9 cellular contexts compared by ENCODE assay signal in the genomic region with DNA sequence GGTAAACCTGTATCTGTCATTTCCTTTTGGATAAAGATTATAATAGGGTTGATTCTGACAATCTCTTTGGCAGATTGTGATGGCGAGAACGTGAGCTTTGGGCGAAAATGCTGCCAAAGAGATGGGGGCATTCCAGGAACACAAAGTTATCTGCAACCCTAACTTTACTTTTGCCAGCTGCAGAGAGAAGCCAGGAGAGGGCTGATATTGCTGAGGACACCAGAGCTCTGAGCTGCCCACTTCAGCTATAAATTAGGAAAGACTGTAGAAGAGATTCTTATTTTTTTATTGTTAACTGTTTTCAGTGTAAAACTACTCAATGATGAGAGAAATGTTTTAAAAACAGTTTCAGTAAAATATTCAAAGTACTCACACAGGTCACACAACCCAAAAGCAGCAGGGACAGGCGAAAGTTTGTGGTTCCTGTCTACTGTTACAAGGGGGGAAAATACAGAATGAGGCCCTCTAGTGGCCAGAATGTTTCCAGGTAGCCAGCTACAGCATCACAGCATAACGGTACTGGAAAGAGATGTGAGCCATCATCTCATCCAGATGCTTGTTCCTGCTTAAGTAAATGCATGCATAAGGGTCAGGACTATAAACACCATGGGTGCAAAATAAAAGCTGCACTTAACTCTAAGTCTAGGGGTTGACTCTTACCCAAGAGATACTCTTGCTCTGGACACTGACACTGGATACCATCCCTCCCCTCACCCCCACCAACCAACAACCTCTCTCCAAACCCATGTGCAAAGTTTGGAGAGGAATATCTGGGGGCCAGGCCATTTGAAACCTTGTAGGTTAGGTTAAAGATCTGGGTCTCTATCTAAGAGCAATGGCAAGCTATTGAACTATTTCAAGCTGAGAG.
DNase-seq lines count a peak whose midpoint lies in the region; ATAC-seq and TF ChIP-seq lines count a peak whose summit lies in the region.
"Had no signal": no experiment of that assay in that cellular context is flagged by ENCODE, and none has a peak within 500 bp of the region (broad histone marks: within the 10 kb centered on the region; RNA-seq: fewer than 3 reads in every experiment).

No MANE protein-coding gene starts in this region.

- H2BK12ac ChIP-seq in mesenchymal stem cell (ENCODE audit: low read length in 2 of 2): no peak overlapping the region

- H2BK15ac ChIP-seq in mesenchymal stem cell (ENCODE audit: low read depth, poor library complexity, severe bottlenecking): no peak overlapping the region

- H3K4me2 ChIP-seq in MM.1S (ENCODE audit: low read depth, low read length): no peak overlapping the region
- no peak overlapping the region for H3K4me2 ChIP-seq in mesenchymal stem cell (ENCODE audit: low read length, poor library complexity, severe bottlenecking)

- H4K20me1 ChIP-seq in MM.1S (ENCODE audit: insufficient read depth, low read length): no peaks in the 10 kb centered on the region

- H3K4me3 ChIP-seq in BE2C (ENCODE audit: low read depth, low read length): no peak overlapping the region
- H3K4me3 ChIP-seq in MM.1S (ENCODE audit: low read length): no peak overlapping the region
- no peak overlapping the region for H3K4me3 ChIP-seq in body of pancreas
- no peak overlapping the region for H3K4me3 ChIP-seq in mesenchymal stem cell (ENCODE audit: insufficient read depth in 1 of 2, low read depth in 1 of 2, low read length in 2 of 2)
- H3K4me3 ChIP-seq: tibial nerve had no signal

- H3K79me2 ChIP-seq in MM.1S (ENCODE audit: low read length): no peaks in the 10 kb centered on the region

- H3K4me1 ChIP-seq in BE2C (no peaks in the 10 kb centered on the region), MM.1S (ENCODE audit: low read length) (no peaks in the 10 kb centered on the region), body of pancreas (no peaks in the 10 kb centered on the region), mesenchymal stem cell (ENCODE audit: control insufficient read depth, insufficient read depth, low read depth, low read length) (no peaks in the 10 kb centered on the region)
- H3K4me1 ChIP-seq: tibial nerve had no signal

- peak; percentile 10 for DNase-seq in BE2C
- peak; percentile 51 for DNase-seq in MM.1S
- peak; percentile 41 to 58 (median 50) for DNase-seq in body of pancreas
- peak; percentile 22 for DNase-seq in mesenchymal stem cell
- DNase-seq in DMS79 (lab: John Stamatoyannopoulos, UW): no peak
- no peak for DNase-seq in activated gamma-delta T cell (lab: John Stamatoyannopoulos, UW)

- H3K36me3 ChIP-seq in BE2C: no peaks in the 10 kb centered on the region
- no peaks in the 10 kb centered on the region for H3K36me3 ChIP-seq in MM.1S (replicated peaks; ENCODE audit: insufficient read depth, low read length)
- H3K36me3 ChIP-seq in body of pancreas (replicated peaks in 1 of 2; ENCODE audit: insufficient read depth in 1 of 2, low read depth in 2 of 2): no peaks in the 10 kb centered on the region
- no peaks in the 10 kb centered on the region for H3K36me3 ChIP-seq in mesenchymal stem cell (ENCODE audit: control insufficient read depth in 1 of 2, insufficient read depth in 2 of 2, low read depth in 1 of 2, low read length in 2 of 2)
- H3K36me3 ChIP-seq: tibial nerve had no signal

- ATAC-seq in HG02571 (IDR thresholded peaks at IDR 0.05; ENCODE audit: unreplicated experiment): peak; percentile 80
- peak; percentile 64 for ATAC-seq in body of pancreas

- no peak overlapping the region for H4K91ac ChIP-seq in mesenchymal stem cell (ENCODE audit: low read length)

- no peak overlapping the region for H4K8ac ChIP-seq in mesenchymal stem cell (ENCODE audit: low read length)

- H3K23ac ChIP-seq in mesenchymal stem cell (ENCODE audit: low read length in 2 of 2): no peak overlapping the region

- H3K79me1 ChIP-seq in mesenchymal stem cell (replicated peaks; ENCODE audit: low read length, poor library complexity, severe bottlenecking): no peaks in the 10 kb centered on the region

- intact Hi-C loops in body of pancreas (cut with DNase I): no loop called here

- WGBS in body of pancreas, 2 donors: 43 to 49% methylated on average over 5 of the region's 5 CpGs
- 71% methylated on average over 5 of the region's 5 CpGs for WGBS in mesenchymal stem cell

- H3K18ac ChIP-seq in mesenchymal stem cell (ENCODE audit: low read depth in 1 of 2, low read length in 2 of 2): no peak overlapping the region

- no peak overlapping the region for H3K9ac ChIP-seq in MM.1S (ENCODE audit: low read length)
- H3K9ac ChIP-seq in mesenchymal stem cell (ENCODE audit: low read length): no peak overlapping the region

- no peaks in the 10 kb centered on the region for H3K9me2 ChIP-seq in MM.1S (replicated peaks; ENCODE audit: insufficient read depth, low read length)

- H3K27ac ChIP-seq in MM.1S (ENCODE audit: low read length) (no peak overlapping the region), body of pancreas (no peak overlapping the region), mesenchymal stem cell (ENCODE audit: low read length, poor library complexity, severe bottlenecking) (no peak overlapping the region)
- H3K27ac ChIP-seq: tibial nerve had no signal

- TF ChIP-seq CTCF in BE2C (IDR thresholded peaks at IDR 0.05; ENCODE audit: low read depth, low read length) (peak; percentile 52), GM12874 (IDR thresholded peaks at IDR 0.05; ENCODE audit: insufficient read depth, low read depth, low read length) (peak; percentile 76), MM.1S (IDR thresholded peaks at IDR 0.05; ENCODE audit: low read length) (peak; percentile 71), body of pancreas (IDR thresholded peaks at IDR 0.05) (peak; percentile 38 to 67 (median 62))

- no peaks in the 10 kb centered on the region for H3K9me3 ChIP-seq in BE2C
- no peaks in the 10 kb centered on the region for H3K9me3 ChIP-seq in MM.1S (replicated peaks; ENCODE audit: insufficient read depth, low read length)
- H3K9me3 ChIP-seq in body of pancreas: no peaks in the 10 kb centered on the region
- H3K9me3 ChIP-seq in mesenchymal stem cell (ENCODE audit: control insufficient read depth, low read length): peaks cover 17% of the 10 kb centered on the region

- no peak overlapping the region for H2BK5ac ChIP-seq in mesenchymal stem cell (ENCODE audit: low read depth, low read length, poor library complexity, severe bottlenecking)

- H3K4ac ChIP-seq in mesenchymal stem cell (ENCODE audit: low read depth in 1 of 2, low read length in 2 of 2): no peak overlapping the region

- H2AFZ ChIP-seq in MM.1S (ENCODE audit: low read length) (no peak overlapping the region), mesenchymal stem cell (ENCODE audit: low read depth, low read length) (no peak overlapping the region)

- no peak for TF ChIP-seq POLR2A in body of pancreas (IDR thresholded peaks at IDR 0.05)

- H3K14ac ChIP-seq in mesenchymal stem cell (ENCODE audit: low read length in 2 of 2): no peak overlapping the region

- H2BK120ac ChIP-seq in mesenchymal stem cell (ENCODE audit: low read depth, low read length): no peak overlapping the region

- H2AK5ac ChIP-seq in mesenchymal stem cell (ENCODE audit: low read length, severe bottlenecking): no peak overlapping the region

- no peaks in the 10 kb centered on the region for H3F3A ChIP-seq in MM.1S (ENCODE audit: insufficient read depth, low read length)

- H3K27me3 ChIP-seq in BE2C (no peaks in the 10 kb centered on the region), MM.1S (replicated peaks; ENCODE audit: insufficient read depth, low read length) (no peaks in the 10 kb centered on the region), body of pancreas (no peaks in the 10 kb centered on the region), mesenchymal stem cell (ENCODE audit: control insufficient read depth in 1 of 2, insufficient read depth in 1 of 2, low read length in 2 of 2) (no peaks in the 10 kb centered on the region)
- H3K27me3 ChIP-seq: tibial nerve had no signal

Comparison
In these comparisons a context has a peak if more than half of its experiments do, and no peak if none do; other contexts are left out.
1. DNase-seq: peak in BE2C (single experiment), MM.1S (single experiment), body of pancreas (4 of 4) and mesenchymal stem cell (single experiment); none in DMS79 (single experiment) and activated gamma-delta T cell (single experiment).
2. Peak in every context shown above with its lines, with median percentiles within 50 percentile points of each other: CTCF ChIP-seq.